In genomic region chr4:152382057-152382785, GRCh38 we compare ENCODE assay signal across 8 cellular contexts.
A peak's percentile ranks its signal among the peaks of the same experiment; 100 is the strongest.
DNase-seq lines count a peak whose midpoint lies in the region; ATAC-seq, FAIRE-seq and TF ChIP-seq lines count a peak whose summit lies in the region.
"Had no signal": no experiment of that assay in that cellular context is flagged by ENCODE, and none has a peak within 500 bp of the region (broad histone marks: within the 10 kb centered on the region; RNA-seq: fewer than 3 reads in every experiment).

No MANE protein-coding gene starts in this region.

- no peaks in the 10 kb centered on the region for H3K36me3 ChIP-seq in endothelial cell of umbilical vein (ENCODE audit: control insufficient read depth in 2 of 2, extremely low read depth in 1 of 2, insufficient read depth in 2 of 2, low read length in 2 of 2)
- no peaks in the 10 kb centered on the region for H3K36me3 ChIP-seq in gastrocnemius medialis

- H3K27me3 ChIP-seq in endothelial cell of umbilical vein (ENCODE audit: control insufficient read depth in 2 of 2, insufficient read depth in 2 of 2, low read length in 2 of 2) (no peaks in the 10 kb centered on the region), gastrocnemius medialis (no peaks in the 10 kb centered on the region)

- DNase-seq in endothelial cell of umbilical vein (ENCODE audit: low read depth, low spot score) = peak; percentile 14
- peak; percentile 36 to 64 for DNase-seq in gastrocnemius medialis
- DNase-seq in activated CD4-positive, CD25-positive, alpha-beta regulatory T cell (lab: John Stamatoyannopoulos, UW) = no peak
- no peak for DNase-seq in HTR-8/SVneo (ENCODE audit: insufficient read length, low spot score)

- H4K20me1 ChIP-seq in endothelial cell of umbilical vein (replicated peaks; ENCODE audit: control insufficient read depth, extremely low read depth, insufficient read depth, low read length) = no peaks in the 10 kb centered on the region

- H3K27ac ChIP-seq in endothelial cell of umbilical vein (ENCODE audit: insufficient read depth, low read depth, low read length) = no peak overlapping the region
- H3K27ac ChIP-seq in gastrocnemius medialis = peak overlapping the region; percentile 86 to 90 (median 88)

- CTCF ChIA-PET in endothelial cell of umbilical vein (lab: Charles Lee) = interaction anchor here (0.8 to 2.9 kb wide), 4 partner anchors 9 to 336 kb away, joined by 3 to 10 read pairs (median 4); no protein-coding TSS in a partner anchor

- in situ Hi-C loops in gastrocnemius medialis (cut with MboI; ENCODE audit: low sequenced_read_pairs in 4 of 4) = loop anchor here in 2 of 4 donors (25.0 kb wide), 2 partner anchors 620 to 720 kb away; partner anchors contain the start of gene GATB (in 1 of the 2)

- H3K4me3 ChIP-seq in endothelial cell of umbilical vein (replicated peaks in 1 of 3; ENCODE audit: insufficient read depth in 1 of 3, low read depth in 1 of 3, low read length in 3 of 3) (no peak overlapping the region), gastrocnemius medialis (peak overlapping the region; percentile 37 to 61 (median 52))

- FAIRE-seq in endothelial cell of umbilical vein (lab: Jason Lieb, UNC) = no peak
- FAIRE-seq in HTR-8/SVneo (lab: Jason Lieb, UNC) = no peak
- FAIRE-seq: RCC 7860 had no signal

- dilution Hi-C loops in endothelial cell of umbilical vein (cut with MboI; ENCODE audit: extremely low pct_ligation_motif_present, low sequenced_read_pairs) = no loop called here

- POLR2A ChIA-PET in endothelial cell of umbilical vein (lab: Charles Lee) = no interaction called here

- BruUV-seq in endothelial cell of umbilical vein (replicated peaks; lab: Mats Ljungman, UMichigan) = no TSS peak

- H2AFZ ChIP-seq in endothelial cell of umbilical vein (ENCODE audit: low read depth, low read length) = no peak overlapping the region

- H3K9ac ChIP-seq in endothelial cell of umbilical vein (replicated peaks; ENCODE audit: extremely low read depth, insufficient read depth, low read length) = peak overlapping the region; percentile 16

- H3K9me3 ChIP-seq in endothelial cell of umbilical vein (replicated peaks; ENCODE audit: control insufficient read depth, insufficient read depth, low read length) (no peaks in the 10 kb centered on the region), gastrocnemius medialis (no peaks in the 10 kb centered on the region)

- intact Hi-C loops in endothelial cell of umbilical vein (cut with micrococcal nuclease) = loop anchor here (5.0 kb wide), 1 partner anchor 275 kb away; no protein-coding TSS in a partner anchor
- intact Hi-C loops in gastrocnemius medialis (cut with DNase I; ENCODE audit: low total_unique reads) = loop anchor here (5.0 to 10.0 kb wide), 5 partner anchors 153 to 1267 kb away; partner anchors contain the start of genes FBXW7 and GATB

- H3K4me1 ChIP-seq in endothelial cell of umbilical vein (ENCODE audit: control insufficient read depth, extremely low read depth, insufficient read depth, low read length) = no peaks in the 10 kb centered on the region
- H3K4me1 ChIP-seq in gastrocnemius medialis = peaks cover 25 to 29% of the 10 kb centered on the region in 2 donors

- H3K9me1 ChIP-seq in endothelial cell of umbilical vein (replicated peaks; ENCODE audit: control insufficient read depth, extremely low read depth, insufficient read depth, low read length) = no peaks in the 10 kb centered on the region

- H3K4me2 ChIP-seq in endothelial cell of umbilical vein (ENCODE audit: insufficient read depth, low read length) = peak overlapping the region; percentile 31

- H3K79me2 ChIP-seq in endothelial cell of umbilical vein (ENCODE audit: control insufficient read depth, insufficient read depth, low read length) = peaks cover 20% of the 10 kb centered on the region

- ATAC-seq in GM18909 (IDR thresholded peaks at IDR 0.05; ENCODE audit: poor library complexity, unreplicated experiment) = peak; percentile 76
- ATAC-seq in HG03571 (IDR thresholded peaks at IDR 0.05; ENCODE audit: unreplicated experiment) = peak; percentile 65
- peak; percentile 95 to 98 for ATAC-seq in gastrocnemius medialis
- no peak for ATAC-seq in HG03565 (IDR thresholded peaks at IDR 0.05; ENCODE audit: unreplicated experiment)

- no peak for TF ChIP-seq CTCF in endothelial cell of umbilical vein (IDR thresholded peaks at IDR 0.05; ENCODE audit: extremely low read depth in 1 of 2, insufficient read depth in 1 of 2, low read depth in 1 of 2, low read length in 2 of 2)
- TF ChIP-seq CTCF in gastrocnemius medialis (IDR thresholded peaks at IDR 0.05 in 4 of 5, conservative IDR thresholded peaks at IDR 0.05 in 1 of 5) = no peak

- no peak for TF ChIP-seq POLR2A in endothelial cell of umbilical vein (IDR thresholded peaks at IDR 0.05; ENCODE audit: low read depth, low read length)
- TF ChIP-seq POLR2A in gastrocnemius medialis (IDR thresholded peaks at IDR 0.05) = peak; percentile 44 to 68

TF ChIP-seq in endothelial cell of umbilical vein, 7 proteins besides CTCF, POLR2A, EP300 and RAD21:
- TF ChIP-seq MAX (IDR thresholded peaks at IDR 0.05; ENCODE audit: insufficient read depth, insufficient read length) (no peak), MYC (IDR thresholded peaks at IDR 0.05; ENCODE audit: low read depth, low read length) (no peak), FOS (IDR thresholded peaks at IDR 0.05; ENCODE audit: borderline replicate concordance, insufficient read depth, low read length) (no peak), JUN (IDR thresholded peaks at IDR 0.05; ENCODE audit: borderline replicate concordance, insufficient read depth, insufficient read length, low read depth) (no peak), EZH2 (IDR thresholded peaks at IDR 0.05; ENCODE audit: borderline replicate concordance, low read depth, low read length, severe bottlenecking) (no peak), GATA2 (IDR thresholded peaks at IDR 0.05; ENCODE audit: insufficient read depth, insufficient read length, low read depth, low read length) (no peak), POLR2AphosphoS5 (IDR thresholded peaks at IDR 0.05; ENCODE audit: insufficient read depth, low read depth, low read length) (no peak)

Comparison
In these comparisons a context has a peak if more than half of its experiments do, and no peak if none do; other contexts are left out.
1. DNase-seq: peak in endothelial cell of umbilical vein (single experiment) and gastrocnemius medialis (2 of 2); none in activated CD4-positive, CD25-positive, alpha-beta regulatory T cell (0 of 4) and HTR-8/SVneo (single experiment).
2. H3K4me3 ChIP-seq: peak in gastrocnemius medialis (4 of 4); none in endothelial cell of umbilical vein (0 of 3).